2 cellular contexts compared by ENCODE assay signal in genomic region chr5:62316110-62316509, GRCh38.
TF ChIP-seq lines count a peak whose summit lies in the region.

No MANE protein-coding gene starts in this region.

TF ChIP-seq in HepG2, 621 proteins besides CTCF, POLR2A, EP300 and RAD21:
- no peak for TF ChIP-seq GMEB2 (CRISPR knock-in tag; IDR thresholded peaks at IDR 0.05; ENCODE audit: low read depth)
- no peak for TF ChIP-seq ZNF230 (CRISPR knock-in tag; IDR thresholded peaks at IDR 0.05)
- TF ChIP-seq ATF7 (IDR thresholded peaks at IDR 0.05) = peak; percentile 83
- TF ChIP-seq ATF7 (CRISPR knock-in tag; IDR thresholded peaks at IDR 0.05) = no peak
- TF ChIP-seq SP140L (CRISPR knock-in tag; IDR thresholded peaks at IDR 0.05; ENCODE audit: borderline replicate concordance) = no peak
- TF ChIP-seq IRF1 (CRISPR knock-in tag; IDR thresholded peaks at IDR 0.05; ENCODE audit: low read depth) = no peak
- TF ChIP-seq ZNF251 (CRISPR knock-in tag; IDR thresholded peaks at IDR 0.05) = no peak
- TF ChIP-seq ZNF644 (CRISPR knock-in tag; IDR thresholded peaks at IDR 0.05; ENCODE audit: low read depth) = no peak

TF ChIP-seq in H1, 55 proteins besides CTCF, POLR2A, EP300 and RAD21:
- TF ChIP-seq SP2 (IDR thresholded peaks at IDR 0.05; ENCODE audit: low read length) (no peak), BACH1 (IDR thresholded peaks at IDR 0.05; ENCODE audit: low read length) (no peak), ATF3 (IDR thresholded peaks at IDR 0.05; ENCODE audit: insufficient read depth, low read depth, low read length) (no peak), HDAC2 (IDR thresholded peaks at IDR 0.05; ENCODE audit: borderline replicate concordance in 1 of 2, low read depth in 2 of 2, low read length in 2 of 2) (no peak), KDM5A (IDR thresholded peaks at IDR 0.05; ENCODE audit: low read length) (no peak), JUND (IDR thresholded peaks at IDR 0.05; ENCODE audit: low read length) (0 out of 2 replicates have a peak, but pooled peaks have one; percentile 23), GTF2F1 (IDR thresholded peaks at IDR 0.05; ENCODE audit: borderline replicate concordance, low read depth, low read length) (no peak)
